10 cellular contexts compared by ENCODE assay signal in the genomic region with DNA sequence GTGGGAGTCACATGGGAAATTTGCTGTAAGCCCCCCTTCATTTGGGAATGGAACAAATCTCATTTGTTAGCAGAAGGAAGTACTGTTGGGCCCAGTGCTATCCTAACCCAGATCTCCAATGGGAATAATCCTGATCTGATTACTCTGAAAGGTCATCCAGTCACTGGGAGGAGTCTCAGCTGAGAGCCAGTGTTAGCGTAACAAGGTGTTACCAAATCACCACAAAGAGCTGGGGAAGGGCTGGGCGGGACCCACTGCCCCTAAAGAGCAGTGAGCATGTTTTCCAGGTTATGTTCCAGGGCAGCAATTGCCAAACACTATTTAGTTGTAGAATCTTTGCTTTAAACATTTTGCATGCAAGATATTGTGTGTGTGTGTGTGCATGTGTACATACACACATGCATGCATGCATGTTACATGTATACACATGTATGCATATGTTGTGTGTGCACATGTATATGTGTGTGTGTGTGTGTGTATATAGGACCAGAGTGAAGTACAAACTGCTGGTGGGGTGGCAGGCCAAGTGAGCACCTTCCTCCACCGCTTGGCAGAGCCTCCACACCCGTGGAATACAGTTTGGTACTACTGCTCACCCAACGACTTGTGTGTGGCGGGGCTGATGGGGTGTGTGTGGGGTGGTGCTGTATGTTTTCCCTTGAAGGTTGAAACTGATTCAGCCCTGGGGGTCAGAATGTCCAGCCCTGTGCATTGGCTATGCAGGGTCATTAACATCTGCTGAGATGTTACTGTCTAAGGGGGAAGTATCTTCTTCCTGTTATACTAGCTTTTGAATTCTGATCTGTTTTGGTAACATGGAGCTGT. TPM values are rescaled to one million over a fixed set of nuclear protein-coding genes. Genes with fewer than 3 reads are reported as not detected.
DNase-seq lines count a peak whose midpoint lies in the region; ATAC-seq and TF ChIP-seq lines count a peak whose summit lies in the region.
"Had no signal": no experiment of that assay in that cellular context is flagged by ENCODE, and none has a peak within 500 bp of the region (broad histone marks: within the 10 kb centered on the region; RNA-seq: fewer than 3 reads in every experiment).

No MANE protein-coding gene starts in this region.

- H3K36me3 Mint-ChIP-seq in T-cell (peaks cover 32% of the 10 kb centered on the region), neural progenitor cell (no peaks in the 10 kb centered on the region)

- H3K4me3 Mint-ChIP-seq in T-cell (no peak overlapping the region), neural progenitor cell (no peak overlapping the region)

- H3K9me3 ChIP-seq in neural progenitor cell (ENCODE audit: low read depth), result no peaks in the 10 kb centered on the region

- H3K27ac Mint-ChIP-seq in T-cell (no peak overlapping the region), neural progenitor cell (no peak overlapping the region)

- POLR2A ChIA-PET in T-cell (lab: Charles Lee), result interaction anchor here (0.6 to 0.8 kb wide), 2 partner anchors 9 to 38 kb away, joined by 4 read pairs; no protein-coding TSS in a partner anchor
- POLR2A ChIA-PET in HEK293T (lab: Yijun Ruan, JAX), result no interaction called here

- no peak for TF ChIP-seq CTCF in neural progenitor cell (IDR thresholded peaks at IDR 0.05)

- CTCF ChIA-PET in T-cell (lab: Charles Lee) (interaction anchor here in 1 of 2 donors (0.8 to 1.2 kb wide), 6 partner anchors 9 to 26 kb away, joined by 3 to 5 read pairs (median 4); no protein-coding TSS in a partner anchor), HEK293T (lab: Yijun Ruan, JAX) (interaction anchor here (0.6 kb wide), 1 partner anchor 779 kb away, joined by 4 read pairs; a partner anchor contains a TSS)

- no peaks in the 10 kb centered on the region for H4K20me1 ChIP-seq in neural progenitor cell (ENCODE audit: low read depth)

- no peak overlapping the region for H3K9ac ChIP-seq in neural progenitor cell

- peaks cover 3 to 5% (median 4%) of the 10 kb centered on the region in 3 donors for H3K9me3 Mint-ChIP-seq in T-cell
- H3K9me3 Mint-ChIP-seq in neural progenitor cell, result peaks cover 5% of the 10 kb centered on the region

- H3F3A ChIP-seq in neural progenitor cell (ENCODE audit: low read depth), result no peaks in the 10 kb centered on the region

- DNase-seq in T-cell (peak in 2 of 34 experiments; percentile 15 to 18), neural progenitor cell (ENCODE audit: low spot score) (no peak), pons (ENCODE audit: low spot score) (no peak), HEK293T (ENCODE audit: extremely low spot score) (no peak), glomerular visceral epithelial cell (ENCODE audit: extremely low spot score) (no peak), dermis blood vessel endothelial cell (no peak)

- no peak overlapping the region for H3K4me3 ChIP-seq in neural progenitor cell

- H3K36me3 ChIP-seq in neural progenitor cell, result no peaks in the 10 kb centered on the region

- H3K27ac ChIP-seq in neural progenitor cell, result no peak overlapping the region

- no peak overlapping the region for H3K4me2 ChIP-seq in neural progenitor cell

- ATAC-seq in GM19025 (IDR thresholded peaks at IDR 0.05; ENCODE audit: low read depth, unreplicated experiment) (peak; percentile 9), HG02798 (IDR thresholded peaks at IDR 0.05; ENCODE audit: poor library complexity, unreplicated experiment) (peak; percentile 22), T-cell (replicated peaks in 1 of 4) (peak; percentile 28 to 59 (median 51))

- peaks cover 27 to 47% (median 43%) of the 10 kb centered on the region in 3 donors for H3K4me1 Mint-ChIP-seq in T-cell
- H3K4me1 Mint-ChIP-seq in neural progenitor cell, result no peaks in the 10 kb centered on the region

- H3K27me3 ChIP-seq in neural progenitor cell, result no peaks in the 10 kb centered on the region

- no peaks in the 10 kb centered on the region for H3K27me3 Mint-ChIP-seq in T-cell
- no peaks in the 10 kb centered on the region for H3K27me3 Mint-ChIP-seq in neural progenitor cell (ENCODE audit: insufficient read depth, low read depth)

- H3K79me2 ChIP-seq in neural progenitor cell (ENCODE audit: low read depth), result no peaks in the 10 kb centered on the region

- peak overlapping the region; percentile 91 for H2AFZ ChIP-seq in neural progenitor cell (replicated peaks)

- peaks cover 12% of the 10 kb centered on the region for H3K4me1 ChIP-seq in neural progenitor cell

TF ChIP-seq in HEK293T, 16 proteins besides CTCF, POLR2A, EP300 and RAD21:
- no peak for TF ChIP-seq BHLHE40 (IDR thresholded peaks at IDR 0.05; ENCODE audit: borderline replicate concordance)
- TF ChIP-seq FOXA1 (IDR thresholded peaks at IDR 0.05), result no peak
- TF ChIP-seq ZNF384 (IDR thresholded peaks at IDR 0.05), result no peak
- TF ChIP-seq SP1 (IDR thresholded peaks at IDR 0.05), result no peak
- TF ChIP-seq HDGF (IDR thresholded peaks at IDR 0.05; ENCODE audit: borderline replicate concordance), result no peak
- TF ChIP-seq CTBP1 (IDR thresholded peaks at IDR 0.05; ENCODE audit: borderline replicate concordance), result no peak
- TF ChIP-seq FOXK2 (IDR thresholded peaks at IDR 0.05), result no peak
- TF ChIP-seq FOXM1 (IDR thresholded peaks at IDR 0.05; ENCODE audit: borderline replicate concordance), result no peak
- no peak for TF ChIP-seq ELF4 (IDR thresholded peaks at IDR 0.05)
- TF ChIP-seq LEF1 (IDR thresholded peaks at IDR 0.05; ENCODE audit: borderline replicate concordance), result no peak
- TF ChIP-seq NFRKB (IDR thresholded peaks at IDR 0.05), result no peak
- no peak for TF ChIP-seq L3MBTL2 (conservative IDR thresholded peaks at IDR 0.05)
- TF ChIP-seq TARDBP (IDR thresholded peaks at IDR 0.05), result no peak
- no peak for TF ChIP-seq ARNT (IDR thresholded peaks at IDR 0.05)
- no peak for TF ChIP-seq SUZ12 (IDR thresholded peaks at IDR 0.05)
- TF ChIP-seq, protein P1, sequence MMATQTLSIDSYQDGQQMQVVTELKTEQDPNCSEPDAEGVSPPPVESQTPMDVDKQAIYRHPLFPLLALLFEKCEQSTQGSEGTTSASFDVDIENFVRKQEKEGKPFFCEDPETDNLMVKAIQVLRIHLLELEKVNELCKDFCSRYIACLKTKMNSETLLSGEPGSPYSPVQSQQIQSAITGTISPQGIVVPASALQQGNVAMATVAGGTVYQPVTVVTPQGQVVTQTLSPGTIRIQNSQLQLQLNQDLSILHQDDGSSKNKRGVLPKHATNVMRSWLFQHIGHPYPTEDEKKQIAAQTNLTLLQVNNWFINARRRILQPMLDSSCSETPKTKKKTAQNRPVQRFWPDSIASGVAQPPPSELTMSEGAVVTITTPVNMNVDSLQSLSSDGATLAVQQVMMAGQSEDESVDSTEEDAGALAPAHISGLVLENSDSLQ (IDR thresholded peaks at IDR 0.05), result no peak

RNA-seq across cellular contexts. Expression of a gene that starts 15.2 kb away (rescaled TPM):
- total RNA-seq in T-cell (100 to 1,000 TPM; 108 to 216 (median 135) TPM), neural progenitor cell (ENCODE audit: low replicate concordance) (2.9 and 4.2 TPM in 2 replicates), dermis blood vessel endothelial cell (45.3 and 45.7 TPM in 2 replicates)

RNA-seq across cellular contexts. Expression of a gene that starts 42.9 kb away (rescaled TPM):
- total RNA-seq in T-cell, result not detected
- not detected in 2 replicates for total RNA-seq in neural progenitor cell (ENCODE audit: low replicate concordance)
- total RNA-seq in dermis blood vessel endothelial cell, result not detected in 2 replicates
- total RNA-seq: astrocyte, SK-MEL-5 had no signal
